In the genomic region with DNA sequence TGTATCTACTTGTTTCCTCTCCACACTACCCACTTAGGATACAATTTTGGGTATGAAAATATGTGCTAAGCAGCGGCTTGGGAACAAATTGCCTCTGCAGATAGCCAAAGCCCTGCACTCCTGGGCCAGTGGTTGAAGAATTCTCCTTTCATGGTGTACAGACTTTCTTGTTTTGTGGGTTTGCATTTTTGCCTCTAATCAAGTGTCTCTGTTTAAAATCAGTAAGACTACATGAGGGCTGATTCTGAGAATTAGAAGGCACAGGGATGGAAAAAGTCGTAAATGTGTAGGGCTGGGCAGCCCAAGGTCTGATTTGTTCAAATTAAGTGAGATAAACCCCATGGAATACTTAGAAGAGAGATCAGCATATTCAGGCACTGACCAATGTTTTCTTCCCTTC, we compare ENCODE assay signal across 1 cellular context.
TF ChIP-seq lines count a peak whose summit lies in the region.

No MANE protein-coding gene starts in this region.

TF ChIP-seq in IMR-90, 13 proteins besides CTCF, POLR2A, EP300 and RAD21 (continued from another document):
- TF ChIP-seq USF2 (IDR thresholded peaks at IDR 0.05; ENCODE audit: low read depth, low read length) (no peak), MAZ (IDR thresholded peaks at IDR 0.05; ENCODE audit: borderline replicate concordance, low read depth, low read length) (no peak), RFX5 (IDR thresholded peaks at IDR 0.05; ENCODE audit: low read depth, low read length) (no peak), CEBPB (IDR thresholded peaks at IDR 0.05; ENCODE audit: low read depth, low read length) (no peak), CHD1 (IDR thresholded peaks at IDR 0.05; ENCODE audit: low read depth, low read length) (no peak), BHLHE40 (IDR thresholded peaks at IDR 0.05; ENCODE audit: low read depth, low read length) (no peak), NFE2L2 (IDR thresholded peaks at IDR 0.05; ENCODE audit: low read depth, low read length) (no peak), MXI1 (IDR thresholded peaks at IDR 0.05; ENCODE audit: borderline replicate concordance, low read depth, low read length) (no peak), RCOR1 (IDR thresholded peaks at IDR 0.05; ENCODE audit: insufficient replicate concordance, low read length) (no peak), MAFK (IDR thresholded peaks at IDR 0.05; ENCODE audit: low read depth, low read length) (no peak)
